In genomic region chr10:127877116-127877515, GRCh38 we compare ENCODE assay signal across 27 cellular contexts. TPM values are rescaled to one million over a fixed set of nuclear protein-coding genes. Genes with fewer than 3 reads are reported as not detected.
"Had no signal": no experiment of that assay in that cellular context is flagged by ENCODE, and none has a peak within 500 bp of the region (broad histone marks: within the 10 kb centered on the region; RNA-seq: fewer than 3 reads in every experiment).

No MANE protein-coding gene starts in this region.

- H3K4me1 Mint-ChIP-seq: mesothelial cell of epicardium had no signal

- FAIRE-seq: frontal cortex, islet of Langerhans had no signal

- H3K4me3 Mint-ChIP-seq: memory B cell; mesothelial cell of epicardium; natural killer cell; stimulated activated memory B cell treated with anti-CD40 and anti-IgM and Interleukin-4, amounts not matched to agents 10 μg/mL and 1 μg/mL and 100 μg/mL, for 72 hours; stimulated activated naive CD8-positive, alpha-beta T cell treated with anti-CD3 and anti-CD28 coated beads, Interleukin-15, Interleukin-2, amounts not matched to agents 100 ng/mL and 50 ng/mL, for 24 hours had no signal

- H3K4me1 ChIP-seq: parathyroid adenoma, prostate gland, vagina had no signal

- H3K27me3 ChIP-seq: heart left ventricle, right lobe of liver, tibial nerve, upper lobe of right lung, vagina had no signal

- H3K9me3 Mint-ChIP-seq: memory B cell; mesothelial cell of epicardium; natural killer cell; stimulated activated memory B cell treated with anti-CD40 and anti-IgM and Interleukin-4, amounts not matched to agents 10 μg/mL and 1 μg/mL and 100 μg/mL, for 72 hours; stimulated activated naive CD8-positive, alpha-beta T cell treated with anti-CD3 and anti-CD28 coated beads, Interleukin-15, Interleukin-2, amounts not matched to agents 100 ng/mL and 50 ng/mL, for 24 hours had no signal

- H3K9me3 ChIP-seq: heart left ventricle, prostate gland, right lobe of liver, tibial nerve, upper lobe of right lung, vagina had no signal

- ATAC-seq: esophagus mucosa; heart left ventricle; left lobe of liver; natural killer cell; right lobe of liver; stimulated activated memory B cell treated with anti-CD40 and anti-IgM and Interleukin-4, amounts not matched to agents 10 μg/mL and 1 μg/mL and 100 μg/mL, for 72 hours; upper lobe of right lung had no signal

- H3K27ac Mint-ChIP-seq: memory B cell; mesothelial cell of epicardium; natural killer cell; stimulated activated memory B cell treated with anti-CD40 and anti-IgM and Interleukin-4, amounts not matched to agents 10 μg/mL and 1 μg/mL and 100 μg/mL, for 72 hours; stimulated activated naive CD8-positive, alpha-beta T cell treated with anti-CD3 and anti-CD28 coated beads, Interleukin-15, Interleukin-2, amounts not matched to agents 100 ng/mL and 50 ng/mL, for 24 hours had no signal

- DNase-seq: heart left ventricle; hippocampal formation; natural killer cell; occipital lobe; retina; right lobe of liver; stimulated activated CD4-positive, alpha-beta T cell treated with anti-CD3 and anti-CD28 coated beads, Interleukin-4, amount 100 ng/mL, for 1 hour; stimulated activated CD8-positive, alpha-beta memory T cell treated with anti-CD3 and anti-CD28 coated beads, Interleukin-4, amount 100 ng/mL, for 48 hours; upper lobe of right lung had no signal

- H3K4me3 ChIP-seq: heart left ventricle, prostate gland, right lobe of liver, tibial nerve, upper lobe of right lung, vagina had no signal

- H3K27ac ChIP-seq: heart left ventricle, parathyroid adenoma, prostate gland, right lobe of liver, tibial nerve, upper lobe of right lung, vagina had no signal

- H3K36me3 ChIP-seq: heart left ventricle, prostate gland, right lobe of liver, tibial nerve, upper lobe of right lung, vagina had no signal

- H3K36me3 Mint-ChIP-seq: memory B cell; mesothelial cell of epicardium; natural killer cell; stimulated activated memory B cell treated with anti-CD40 and anti-IgM and Interleukin-4, amounts not matched to agents 10 μg/mL and 1 μg/mL and 100 μg/mL, for 72 hours had no signal

RNA-seq across cellular contexts. Expression of gene CLRN3, which starts 15.6 kb away (rescaled TPM):
- total RNA-seq: dermis blood vessel endothelial cell, esophagus mucosa, fibroblast of lung, frontal cortex, glomerular endothelial cell, lower leg skin, mesothelial cell of epicardium, myocyte, natural killer cell, prostate gland, temporal lobe, tibial nerve, upper lobe of right lung, vagina had no signal
